In genomic region chr12:91825999-91826398, GRCh38 we compare ENCODE assay signal across 26 cellular contexts.
"Had no signal": no experiment of that assay in that cellular context is flagged by ENCODE, and none has a peak within 500 bp of the region (broad histone marks: within the 10 kb centered on the region; RNA-seq: fewer than 3 reads in every experiment).

No MANE protein-coding gene starts in this region.

- H3K4me3 Mint-ChIP-seq: activated CD8-positive, alpha-beta T cell treated with anti-CD3 and anti-CD28 coated beads for 36 hours; activated naive CD8-positive, alpha-beta T cell; activated T-cell treated with anti-CD3 and anti-CD28 coated beads, Interleukin-2, amount 50 U/mL, for 4 hours; activated T-helper 17 cell treated with anti-CD3 and anti-CD28 coated beads, Interleukin-2, amount 50 U/mL, for 72 hours had no signal

- H3K4me1 Mint-ChIP-seq: activated T-helper 17 cell treated with anti-CD3 and anti-CD28 coated beads, Interleukin-2, amount 50 U/mL, for 72 hours had no signal

- H3K9me3 ChIP-seq: esophagus muscularis mucosa, gastrocnemius medialis, heart left ventricle had no signal

- DNase-seq: activated CD4-positive, alpha-beta T cell treated with anti-CD3 and anti-CD28 coated beads for 1 hour; activated CD4-positive, alpha-beta T cell treated with anti-CD3 and anti-CD28 coated beads for 48 hours; activated CD4-positive, alpha-beta T cell treated with anti-CD3 and anti-CD28 coated beads, Interleukin-2, amount 50 U/mL, for 1 hour; activated CD4-positive, alpha-beta T cell treated with anti-CD3 and anti-CD28 coated beads, Interleukin-2, amount 50 U/mL, for 48 hours; activated CD8-positive, alpha-beta memory T cell treated with anti-CD3 and anti-CD28 coated beads for 24 hours; activated CD8-positive, alpha-beta T cell treated with anti-CD3 and anti-CD28 coated beads for 36 hours; activated effector memory CD4-positive, alpha-beta T cell treated with Interleukin-2 at 50 U/mL for 16 hours; activated gamma-delta T cell treated with Interleukin-2 at 50 U/mL for 16 hours; activated naive CD4-positive, alpha-beta T cell treated with anti-CD3 and anti-CD28 coated beads, Interleukin-2, amount 50 U/mL, for 16 hours; activated naive CD4-positive, alpha-beta T cell treated with Interleukin-2 at 50 U/mL for 16 hours; activated T-cell treated with anti-CD3 and anti-CD28 coated beads, Interleukin-2, amount 50 U/mL, for 4 hours; amniotic stem cell; anterior cingulate cortex; brain microvascular endothelial cell; caudate nucleus; cortex of kidney; effector memory CD4-positive, alpha-beta T cell; erythroblast; foreskin keratinocyte; gastrocnemius medialis; glutamatergic neuron; heart left ventricle; T-helper 2 cell had no signal

- H3K27ac Mint-ChIP-seq: activated CD8-positive, alpha-beta T cell treated with anti-CD3 and anti-CD28 coated beads for 36 hours; activated naive CD8-positive, alpha-beta T cell; activated T-helper 17 cell treated with anti-CD3 and anti-CD28 coated beads, Interleukin-2, amount 50 U/mL, for 72 hours had no signal

- H3K27ac ChIP-seq: brain microvascular endothelial cell, esophagus muscularis mucosa, foreskin keratinocyte, gastrocnemius medialis, heart left ventricle had no signal

- H3K36me3 ChIP-seq: brain microvascular endothelial cell, esophagus muscularis mucosa, gastrocnemius medialis, heart left ventricle had no signal

- H3K27me3 ChIP-seq: brain microvascular endothelial cell, esophagus muscularis mucosa, foreskin keratinocyte, gastrocnemius medialis, heart left ventricle had no signal

- H3K4me1 ChIP-seq: esophagus muscularis mucosa, foreskin keratinocyte, gastrocnemius medialis, heart left ventricle had no signal

- H3K27me3 Mint-ChIP-seq: activated CD8-positive, alpha-beta T cell treated with anti-CD3 and anti-CD28 coated beads for 36 hours; activated naive CD8-positive, alpha-beta T cell; activated T-helper 17 cell treated with anti-CD3 and anti-CD28 coated beads, Interleukin-2, amount 50 U/mL, for 72 hours had no signal

- H3K4me3 ChIP-seq: esophagus muscularis mucosa, gastrocnemius medialis, heart left ventricle had no signal

- H3K9me3 Mint-ChIP-seq: activated CD8-positive, alpha-beta T cell treated with anti-CD3 and anti-CD28 coated beads for 36 hours; activated T-cell treated with anti-CD3 and anti-CD28 coated beads, Interleukin-2, amount 50 U/mL, for 4 hours; activated T-helper 17 cell treated with anti-CD3 and anti-CD28 coated beads, Interleukin-2, amount 50 U/mL, for 72 hours had no signal

- ATAC-seq: activated CD8-positive, alpha-beta T cell treated with anti-CD3 and anti-CD28 coated beads for 36 hours; activated T-cell treated with anti-CD3 and anti-CD28 coated beads, Interleukin-2, amount 50 U/mL, for 4 hours; activated T-helper 17 cell treated with anti-CD3 and anti-CD28 coated beads, Interleukin-2, amount 50 U/mL, for 72 hours; foreskin keratinocyte; gastrocnemius medialis; heart left ventricle had no signal
